In the genomic region with DNA sequence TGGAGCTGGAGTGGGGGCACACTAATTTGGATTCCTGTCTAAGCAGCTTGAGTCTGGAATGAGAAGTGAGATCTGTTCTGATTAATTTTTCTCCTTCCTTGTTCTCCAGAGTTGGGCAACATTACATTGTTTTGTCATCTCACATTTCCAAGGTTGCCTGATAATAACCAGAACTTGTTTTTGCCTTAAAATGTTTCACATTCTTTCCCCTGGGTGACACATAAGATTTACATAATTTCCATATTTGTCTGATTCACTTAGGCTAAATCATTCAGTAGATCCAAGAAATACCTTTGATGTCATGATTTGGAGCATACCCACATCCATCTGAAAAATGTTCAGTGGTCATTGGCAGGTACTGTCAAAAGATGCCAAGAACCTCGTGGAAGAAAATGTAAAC, we compare ENCODE assay signal across 13 cellular contexts.
DNase-seq lines count a peak whose midpoint lies in the region; ATAC-seq and TF ChIP-seq lines count a peak whose summit lies in the region.
"Had no signal": no experiment of that assay in that cellular context is flagged by ENCODE, and none has a peak within 500 bp of the region (broad histone marks: within the 10 kb centered on the region; RNA-seq: fewer than 3 reads in every experiment).

No MANE protein-coding gene starts in this region.

- no peak overlapping the region for H3K4me3 ChIP-seq in gastroesophageal sphincter
- H3K4me3 ChIP-seq in smooth muscle cell = no peak overlapping the region
- H3K4me3 ChIP-seq: A549, tibial nerve had no signal

- H3K9me3 Mint-ChIP-seq in activated CD4-positive, alpha-beta T cell treated with anti-CD3 and anti-CD28 coated beads for 36 hours (ENCODE audit: low read depth) = peaks cover 1% of the 10 kb centered on the region
- peaks cover 10% of the 10 kb centered on the region for H3K9me3 Mint-ChIP-seq in activated naive CD8-positive, alpha-beta T cell treated with anti-CD3 and anti-CD28 coated beads for 36 hours

- no peak overlapping the region for H3K4me3 Mint-ChIP-seq in activated CD4-positive, alpha-beta T cell treated with anti-CD3 and anti-CD28 coated beads for 36 hours
- H3K4me3 Mint-ChIP-seq in activated naive CD8-positive, alpha-beta T cell treated with anti-CD3 and anti-CD28 coated beads for 36 hours = no peak overlapping the region

- TF ChIP-seq POLR2A in gastroesophageal sphincter (IDR thresholded peaks at IDR 0.05) = no peak

- H3K9me3 ChIP-seq in gastroesophageal sphincter = no peaks in the 10 kb centered on the region
- H3K9me3 ChIP-seq in smooth muscle cell (replicated peaks; ENCODE audit: low read depth) = no peaks in the 10 kb centered on the region
- H3K9me3 ChIP-seq: A549, tibial nerve had no signal

- TF ChIP-seq CTCF in gastroesophageal sphincter (IDR thresholded peaks at IDR 0.05) (peak in 1 of 4 experiments; percentile 27), smooth muscle cell (IDR thresholded peaks at IDR 0.05; ENCODE audit: borderline replicate concordance, insufficient read depth, poor library complexity, severe bottlenecking) (no peak)

- H3K27ac ChIP-seq in gastroesophageal sphincter (peak overlapping the region; percentile 79 to 88 (median 82)), smooth muscle cell (ENCODE audit: low read depth) (peak overlapping the region; percentile 8)
- H3K27ac ChIP-seq: A549 had no signal

- H3K9ac ChIP-seq in smooth muscle cell (ENCODE audit: low read depth) = no peak overlapping the region

- H3K36me3 ChIP-seq in gastroesophageal sphincter (no peaks in the 10 kb centered on the region), smooth muscle cell (ENCODE audit: low read depth) (no peaks in the 10 kb centered on the region)
- H3K36me3 ChIP-seq: tibial nerve had no signal

- POLR2A ChIA-PET in activated CD4-positive, alpha-beta T cell treated with anti-CD3 and anti-CD28 coated beads for 36 hours (lab: Charles Lee) = no interaction called here

- ATAC-seq in activated CD4-positive, alpha-beta T cell treated with anti-CD3 and anti-CD28 coated beads for 36 hours = peak; percentile 47
- peak; percentile 71 for ATAC-seq in gastroesophageal sphincter
- ATAC-seq: A549 had no signal

- TF ChIP-seq EP300 in gastroesophageal sphincter (IDR thresholded peaks at IDR 0.05) = no peak

- DNase-seq in activated CD4-positive, alpha-beta T cell treated with anti-CD3 and anti-CD28 coated beads for 36 hours = no peak
- no peak for DNase-seq in activated CD4-positive, alpha-beta T cell treated with anti-CD3 and anti-CD28 coated beads for 48 hours
- DNase-seq in activated naive CD8-positive, alpha-beta T cell treated with anti-CD3 and anti-CD28 coated beads for 36 hours = no peak
- DNase-seq in smooth muscle cell (lab: John Stamatoyannopoulos, UW; ENCODE audit: unreplicated experiment) (no peak), NCI-H1436 treated with DMSO at 0.1 percent for 48 hours (lab: John Stamatoyannopoulos, UW) (no peak), posterior cingulate gyrus (no peak), iPS-NIHi7 (ENCODE audit: extremely low spot score) (no peak)
- DNase-seq: activated CD4-positive, alpha-beta T cell treated with anti-CD3 and anti-CD28 coated beads for 1 hour; glutamatergic neuron; stimulated activated CD4-positive, alpha-beta T cell treated with anti-CD3 and anti-CD28 coated beads, Interleukin-4, amount 100 ng/mL, for 24 hours had no signal

- 0 to 12% methylated on average over 1 of the region's 1 CpG for WGBS in gastroesophageal sphincter (ENCODE audit: low coverage in 1 of 2), 2 donors
- WGBS in smooth muscle cell (ENCODE audit: low lambda C conversion rate) = 25% methylated on average over 1 of the region's 1 CpG

- H3K4me1 ChIP-seq in gastroesophageal sphincter (peaks cover 29 to 71% (median 33%) of the 10 kb centered on the region in 3 donors), smooth muscle cell (ENCODE audit: low read depth) (peaks cover 8% of the 10 kb centered on the region)
- H3K4me1 ChIP-seq: A549 had no signal

- no peak overlapping the region for H3K27ac Mint-ChIP-seq in activated CD4-positive, alpha-beta T cell treated with anti-CD3 and anti-CD28 coated beads for 36 hours
- H3K27ac Mint-ChIP-seq in activated naive CD8-positive, alpha-beta T cell treated with anti-CD3 and anti-CD28 coated beads for 36 hours = peak overlapping the region; percentile 11

- no peaks in the 10 kb centered on the region for H3K36me3 Mint-ChIP-seq in activated CD4-positive, alpha-beta T cell treated with anti-CD3 and anti-CD28 coated beads for 36 hours (ENCODE audit: low read depth)
- H3K36me3 Mint-ChIP-seq in activated naive CD8-positive, alpha-beta T cell treated with anti-CD3 and anti-CD28 coated beads for 36 hours = peaks cover 11% of the 10 kb centered on the region

- no peaks in the 10 kb centered on the region for H3K27me3 ChIP-seq in gastroesophageal sphincter
- no peaks in the 10 kb centered on the region for H3K27me3 ChIP-seq in smooth muscle cell (ENCODE audit: low read depth)
- H3K27me3 ChIP-seq: tibial nerve had no signal

- no peaks in the 10 kb centered on the region for H3F3A ChIP-seq in smooth muscle cell (ENCODE audit: low read depth)

- no peak overlapping the region for H2AFZ ChIP-seq in smooth muscle cell (ENCODE audit: low read depth)

- intact Hi-C loops in activated CD4-positive, alpha-beta T cell treated with anti-CD3 and anti-CD28 coated beads for 36 hours (cut with DNase I, micrococcal nuclease) = no loop called here
- intact Hi-C loops in posterior cingulate gyrus (cut with DNase I) = no loop called here

- no peak overlapping the region for H3K4me2 ChIP-seq in smooth muscle cell
- H3K4me2 ChIP-seq: A549 had no signal

- no peaks in the 10 kb centered on the region for H4K20me1 ChIP-seq in smooth muscle cell (ENCODE audit: low read depth)

- H3K79me2 ChIP-seq in smooth muscle cell (ENCODE audit: low read depth) = no peaks in the 10 kb centered on the region

- H3K4me1 Mint-ChIP-seq in activated CD4-positive, alpha-beta T cell treated with anti-CD3 and anti-CD28 coated beads for 36 hours = peaks cover 42% of the 10 kb centered on the region
- H3K4me1 Mint-ChIP-seq in activated naive CD8-positive, alpha-beta T cell treated with anti-CD3 and anti-CD28 coated beads for 36 hours = peaks cover 44% of the 10 kb centered on the region

- CTCF ChIA-PET in activated CD4-positive, alpha-beta T cell treated with anti-CD3 and anti-CD28 coated beads for 36 hours (lab: Charles Lee) = interaction anchor here (0.9 to 1.3 kb wide), 2 partner anchors 8 to 12 kb away, joined by 3 to 4 read pairs; no protein-coding TSS in a partner anchor

- no peaks in the 10 kb centered on the region for H3K27me3 Mint-ChIP-seq in activated CD4-positive, alpha-beta T cell treated with anti-CD3 and anti-CD28 coated beads for 36 hours
- no peaks in the 10 kb centered on the region for H3K27me3 Mint-ChIP-seq in activated naive CD8-positive, alpha-beta T cell treated with anti-CD3 and anti-CD28 coated beads for 36 hours
